Comparison of ENCODE assay signal across 21 cellular contexts in the genomic region with DNA sequence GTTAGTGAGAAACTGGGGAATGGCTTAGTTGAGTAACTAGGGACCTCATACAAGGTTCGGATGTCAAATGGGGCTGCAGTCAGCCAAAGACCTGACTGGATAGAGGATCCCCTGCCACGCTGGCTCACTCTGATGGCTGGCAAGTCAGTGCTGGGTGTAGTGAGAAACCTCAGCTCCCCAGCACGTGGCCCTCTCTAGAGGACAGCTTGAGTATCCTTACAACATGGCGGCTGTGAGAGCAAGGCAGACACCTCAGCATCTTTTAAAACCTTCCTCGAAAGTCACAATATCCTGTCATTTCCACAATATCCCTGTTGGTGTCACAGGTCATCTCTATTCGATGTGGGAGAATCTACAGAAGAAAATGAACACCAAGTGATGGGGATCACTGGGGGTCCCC. TPM values are rescaled to one million over a fixed set of nuclear protein-coding genes. Genes with fewer than 3 reads are reported as not detected.
"Had no signal": no experiment of that assay in that cellular context is flagged by ENCODE, and none has a peak within 500 bp of the region (broad histone marks: within the 10 kb centered on the region; RNA-seq: fewer than 3 reads in every experiment).

No MANE protein-coding gene starts in this region.

- H3K9ac ChIP-seq: KMS-11 had no signal

- H3K27ac ChIP-seq: KMS-11, SJSA1, SK-N-MC had no signal

- H3K4me3 ChIP-seq: SJSA1, SK-N-MC had no signal

- H3K4me2 ChIP-seq: KMS-11 had no signal

- H3K36me3 ChIP-seq: SJSA1 had no signal

- H3K9me3 ChIP-seq: SJSA1 had no signal

- H3K27me3 ChIP-seq: SJSA1 had no signal

- DNase-seq: Kasumi-1, MM.1S, NCI-H1105, NCI-H1417, NCI-H1436 treated with DMSO at 0.1 percent for 48 hours, NCI-H1694, NCI-H187 treated with DMSO at 0.1 percent for 48 hours, NCI-H2029 treated with DMSO at 0.1 percent for 48 hours, NCI-H2171 treated with DMSO at 0.1 percent for 48 hours, NCI-H345, NCI-H446 treated with DMSO at 0.1 percent for 48 hours, NCI-H510A treated with DMSO at 0.1 percent for 48 hours, NCI-H526 treated with DMSO at 0.1 percent for 48 hours, NCI-H748 treated with DMSO at 0.1 percent for 48 hours, Right ventricle myocardium superior, RPMI8226, SIG-M5 had no signal

RNA-seq across cellular contexts. Expression of gene IPCEF1, which starts 26.7 kb away (rescaled TPM):
- total RNA-seq: HT-29 had no signal
